14 cellular contexts compared by ENCODE assay signal in genomic region chr7:2173184-2173827, GRCh38. TPM values are rescaled to one million over a fixed set of nuclear protein-coding genes. Genes with fewer than 3 reads are reported as not detected.
A peak's percentile ranks its signal among the peaks of the same experiment; 100 is the strongest.
DNase-seq lines count a peak whose midpoint lies in the region; ATAC-seq and TF ChIP-seq lines count a peak whose summit lies in the region.
"Had no signal": no experiment of that assay in that cellular context is flagged by ENCODE, and none has a peak within 500 bp of the region (broad histone marks: within the 10 kb centered on the region; RNA-seq: fewer than 3 reads in every experiment).

No MANE protein-coding gene starts in this region.

- H3K4me3 Mint-ChIP-seq in activated naive CD8-positive, alpha-beta T cell treated with anti-CD3 and anti-CD28 coated beads, Interleukin-2, amount 10 ng/mL, durations not matched to agents 7 days and 5 days: no peak overlapping the region
- no peak overlapping the region for H3K4me3 Mint-ChIP-seq in activated naive CD8-positive, alpha-beta T cell treated with anti-CD3 and anti-CD28 coated beads for 36 hours
- no peak overlapping the region for H3K4me3 Mint-ChIP-seq in stimulated activated naive B cell treated with anti-CD40 and anti-IgM and Interleukin-4, amounts not matched to agents 10 μg/mL and 1 μg/mL and 100 μg/mL, for 72 hours
- H3K4me3 Mint-ChIP-seq: activated naive CD4-positive, alpha-beta T cell treated with anti-CD3 and anti-CD28 coated beads for 36 hours; neural crest cell had no signal

- H3K27ac Mint-ChIP-seq in activated naive CD8-positive, alpha-beta T cell treated with anti-CD3 and anti-CD28 coated beads, Interleukin-2, amount 10 ng/mL, durations not matched to agents 7 days and 5 days: peak overlapping the region; percentile 41
- H3K27ac Mint-ChIP-seq in activated naive CD8-positive, alpha-beta T cell treated with anti-CD3 and anti-CD28 coated beads for 36 hours: no peak overlapping the region
- peak overlapping the region; percentile 4 for H3K27ac Mint-ChIP-seq in stimulated activated naive B cell treated with anti-CD40 and anti-IgM and Interleukin-4, amounts not matched to agents 10 μg/mL and 1 μg/mL and 100 μg/mL, for 72 hours
- H3K27ac Mint-ChIP-seq: activated naive CD4-positive, alpha-beta T cell treated with anti-CD3 and anti-CD28 coated beads for 36 hours had no signal

- H3K27me3 ChIP-seq in esophagus muscularis mucosa: no peaks in the 10 kb centered on the region

- peaks cover 0 to 7% (median 0%) of the 10 kb centered on the region in 4 donors for H3K36me3 ChIP-seq in esophagus muscularis mucosa

- peaks cover 6% of the 10 kb centered on the region for H3K36me3 Mint-ChIP-seq in activated naive CD8-positive, alpha-beta T cell treated with anti-CD3 and anti-CD28 coated beads, Interleukin-2, amount 10 ng/mL, durations not matched to agents 7 days and 5 days
- peaks cover 8% of the 10 kb centered on the region for H3K36me3 Mint-ChIP-seq in activated naive CD8-positive, alpha-beta T cell treated with anti-CD3 and anti-CD28 coated beads for 36 hours
- peaks cover 49 to 75% of the 10 kb centered on the region in 2 donors for H3K36me3 Mint-ChIP-seq in stimulated activated naive B cell treated with anti-CD40 and anti-IgM and Interleukin-4, amounts not matched to agents 10 μg/mL and 1 μg/mL and 100 μg/mL, for 72 hours

- intact Hi-C loops in esophagus muscularis mucosa (cut with DNase I): no loop called here

- TF ChIP-seq POLR2A in esophagus muscularis mucosa (IDR thresholded peaks at IDR 0.05; ENCODE audit: low read depth): no peak

- H3K9me3 Mint-ChIP-seq in activated naive CD8-positive, alpha-beta T cell treated with anti-CD3 and anti-CD28 coated beads, Interleukin-2, amount 10 ng/mL, durations not matched to agents 7 days and 5 days: no peaks in the 10 kb centered on the region
- no peaks in the 10 kb centered on the region for H3K9me3 Mint-ChIP-seq in activated naive CD8-positive, alpha-beta T cell treated with anti-CD3 and anti-CD28 coated beads for 36 hours
- no peaks in the 10 kb centered on the region for H3K9me3 Mint-ChIP-seq in stimulated activated naive B cell treated with anti-CD40 and anti-IgM and Interleukin-4, amounts not matched to agents 10 μg/mL and 1 μg/mL and 100 μg/mL, for 72 hours
- H3K9me3 Mint-ChIP-seq: activated naive CD4-positive, alpha-beta T cell treated with anti-CD3 and anti-CD28 coated beads for 36 hours; neural crest cell had no signal

- no peaks in the 10 kb centered on the region for H3K9me3 ChIP-seq in esophagus muscularis mucosa

- no peak for DNase-seq in activated naive CD8-positive, alpha-beta T cell treated with anti-CD3 and anti-CD28 coated beads, Interleukin-2, amount 10 ng/mL, durations not matched to agents 7 days and 5 days
- DNase-seq in activated naive CD8-positive, alpha-beta T cell treated with anti-CD3 and anti-CD28 coated beads for 36 hours: no peak
- DNase-seq in NCI-H345 treated with DMSO at 0.1 percent for 48 hours (lab: John Stamatoyannopoulos, UW; ENCODE audit: unreplicated experiment) (peak; percentile 81), esophagus muscularis mucosa (ENCODE audit: extremely low spot score) (no peak), hypothalamus (lab: John Stamatoyannopoulos, UW) (no peak)
- no peak for DNase-seq in stimulated activated naive B cell treated with anti-CD40 and anti-IgM and Interleukin-4, amounts not matched to agents 10 μg/mL and 1 μg/mL and 100 μg/mL, for 72 hours
- DNase-seq in stimulated activated CD4-positive, alpha-beta T cell treated with anti-CD3 and anti-CD28 coated beads, Interleukin-1b, Interleukin-23, amount 100 ng/mL, for 48 hours: no peak
- DNase-seq in stimulated activated naive CD8-positive, alpha-beta T cell treated with anti-CD3 and anti-CD28 coated beads, Interleukin-15, Interleukin-2, amounts not matched to agents 100 U/mL and 50 U/mL, for 24 hours: no peak
- DNase-seq: activated CD8-positive, alpha-beta memory T cell treated with anti-CD3 and anti-CD28 coated beads for 24 hours; activated naive CD4-positive, alpha-beta T cell treated with anti-CD3 and anti-CD28 coated beads for 36 hours; NCI-H2081 treated with DMSO at 0.1 percent for 48 hours; stimulated activated CD4-positive, alpha-beta T cell treated with anti-CD3 and anti-CD28 coated beads, Interleukin-12 subunit alpha, Interleukin-12 subunit beta, amount 100 ng/mL, for 4 hours had no signal

- no peak for TF ChIP-seq EP300 in esophagus muscularis mucosa (IDR thresholded peaks at IDR 0.05)

- 63% methylated on average over 15 of the region's 15 CpGs for WGBS in esophagus muscularis mucosa

- POLR2A ChIA-PET in activated naive CD8-positive, alpha-beta T cell treated with anti-CD3 and anti-CD28 coated beads, Interleukin-2, amount 10 ng/mL, durations not matched to agents 7 days and 5 days (lab: Charles Lee): no interaction called here

- H3K27me3 Mint-ChIP-seq in activated naive CD8-positive, alpha-beta T cell treated with anti-CD3 and anti-CD28 coated beads, Interleukin-2, amount 10 ng/mL, durations not matched to agents 7 days and 5 days: no peaks in the 10 kb centered on the region
- no peaks in the 10 kb centered on the region for H3K27me3 Mint-ChIP-seq in activated naive CD8-positive, alpha-beta T cell treated with anti-CD3 and anti-CD28 coated beads for 36 hours
- H3K27me3 Mint-ChIP-seq in stimulated activated naive B cell treated with anti-CD40 and anti-IgM and Interleukin-4, amounts not matched to agents 10 μg/mL and 1 μg/mL and 100 μg/mL, for 72 hours: no peaks in the 10 kb centered on the region

- H3K27ac ChIP-seq in esophagus muscularis mucosa (replicated peaks in 1 of 4): peak overlapping the region; percentile 38 to 66 (median 55)

- H3K4me3 ChIP-seq in esophagus muscularis mucosa: no peak overlapping the region
- H3K4me3 ChIP-seq: K562 had no signal

- H3K4me1 ChIP-seq in esophagus muscularis mucosa: peaks cover 36 to 51% (median 40%) of the 10 kb centered on the region in 4 donors

- peaks cover 9% of the 10 kb centered on the region for H3K4me1 Mint-ChIP-seq in activated naive CD8-positive, alpha-beta T cell treated with anti-CD3 and anti-CD28 coated beads, Interleukin-2, amount 10 ng/mL, durations not matched to agents 7 days and 5 days
- peaks cover 5% of the 10 kb centered on the region for H3K4me1 Mint-ChIP-seq in activated naive CD8-positive, alpha-beta T cell treated with anti-CD3 and anti-CD28 coated beads for 36 hours
- H3K4me1 Mint-ChIP-seq in stimulated activated naive B cell treated with anti-CD40 and anti-IgM and Interleukin-4, amounts not matched to agents 10 μg/mL and 1 μg/mL and 100 μg/mL, for 72 hours: no peaks in the 10 kb centered on the region

- TF ChIP-seq CTCF in esophagus muscularis mucosa (IDR thresholded peaks at IDR 0.05): no peak

- no peak for ATAC-seq in activated naive CD8-positive, alpha-beta T cell treated with anti-CD3 and anti-CD28 coated beads, Interleukin-2, amount 10 ng/mL, durations not matched to agents 7 days and 5 days (ENCODE audit: low read depth)
- ATAC-seq in stimulated activated naive B cell treated with anti-CD40 and anti-IgM and Interleukin-4, amounts not matched to agents 10 μg/mL and 1 μg/mL and 100 μg/mL, for 72 hours (replicated peaks): no peak
- no peak for ATAC-seq in stimulated activated naive CD8-positive, alpha-beta T cell treated with anti-CD3 and anti-CD28 coated beads, Interleukin-15, Interleukin-2, amounts not matched to agents 100 U/mL and 50 U/mL, for 24 hours
- ATAC-seq: K562 had no signal

RNA-seq across cellular contexts. Expression of gene MAD1L1, which starts 59.4 kb away (rescaled TPM):
- total RNA-seq in activated naive CD8-positive, alpha-beta T cell treated with anti-CD3 and anti-CD28 coated beads, Interleukin-2, amount 10 ng/mL, durations not matched to agents 7 days and 5 days: 10 to 100 TPM; 72.7 to 82.6 TPM
- total RNA-seq in activated naive CD8-positive, alpha-beta T cell treated with anti-CD3 and anti-CD28 coated beads for 36 hours: 10 to 100 TPM; 36.5 to 37.8 TPM
- 10 to 100 TPM; 22.2 to 33.1 (median 29.5) TPM for total RNA-seq in esophagus muscularis mucosa
